Comparison of ENCODE assay signal across 1 cellular context in the genomic region with DNA sequence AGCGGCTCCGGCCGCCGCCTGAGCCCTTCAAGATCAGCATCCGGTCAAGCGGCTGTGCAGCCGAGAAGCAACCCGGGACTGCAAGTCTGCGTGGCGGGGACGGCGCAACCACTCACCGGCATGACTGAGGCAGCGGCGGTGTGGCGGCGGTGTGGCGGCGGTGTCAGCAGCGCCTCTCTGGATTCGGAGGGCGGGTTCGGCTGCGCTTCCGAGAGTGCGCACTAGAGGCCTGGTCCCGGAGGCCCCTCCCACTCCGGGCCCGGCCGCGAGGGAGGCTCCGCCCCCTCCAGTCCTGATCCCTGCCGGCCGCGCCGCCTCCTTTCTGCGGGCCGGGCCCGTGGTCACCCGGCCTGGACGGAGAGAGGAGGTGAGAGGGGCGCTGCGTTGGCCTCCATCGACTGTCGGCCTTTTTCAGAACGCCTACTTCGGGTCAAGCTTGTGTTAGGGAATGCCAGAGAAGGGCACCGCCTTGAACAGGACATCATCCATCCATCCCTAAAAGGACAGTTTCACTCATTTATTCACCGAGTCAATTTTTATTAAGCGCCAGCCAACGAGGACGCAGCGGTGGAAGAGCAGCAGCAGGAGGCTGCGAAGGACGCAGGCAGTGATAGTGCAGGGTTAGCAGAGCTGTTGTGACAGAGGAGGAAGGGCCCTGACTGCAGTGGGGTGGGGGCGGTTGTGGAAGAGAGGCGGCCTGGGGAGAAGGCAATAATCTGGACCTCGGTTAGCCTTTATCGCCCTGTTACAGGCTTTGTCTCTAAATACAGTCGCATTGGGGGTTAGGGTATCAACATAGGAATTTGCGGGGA.
TF ChIP-seq lines count a peak whose summit lies in the region.

A gene with protein sequence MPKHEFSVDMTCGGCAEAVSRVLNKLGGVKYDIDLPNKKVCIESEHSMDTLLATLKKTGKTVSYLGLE (minus strand): TSS at position 202 of the 812 bp plus-strand sequence. CDS start 80 bp downstream, at position 122.

TF ChIP-seq in HEK293, 187 proteins besides CTCF, POLR2A, EP300 and RAD21 (continued from another document and continues in another):
- TF ChIP-seq, protein P1, sequence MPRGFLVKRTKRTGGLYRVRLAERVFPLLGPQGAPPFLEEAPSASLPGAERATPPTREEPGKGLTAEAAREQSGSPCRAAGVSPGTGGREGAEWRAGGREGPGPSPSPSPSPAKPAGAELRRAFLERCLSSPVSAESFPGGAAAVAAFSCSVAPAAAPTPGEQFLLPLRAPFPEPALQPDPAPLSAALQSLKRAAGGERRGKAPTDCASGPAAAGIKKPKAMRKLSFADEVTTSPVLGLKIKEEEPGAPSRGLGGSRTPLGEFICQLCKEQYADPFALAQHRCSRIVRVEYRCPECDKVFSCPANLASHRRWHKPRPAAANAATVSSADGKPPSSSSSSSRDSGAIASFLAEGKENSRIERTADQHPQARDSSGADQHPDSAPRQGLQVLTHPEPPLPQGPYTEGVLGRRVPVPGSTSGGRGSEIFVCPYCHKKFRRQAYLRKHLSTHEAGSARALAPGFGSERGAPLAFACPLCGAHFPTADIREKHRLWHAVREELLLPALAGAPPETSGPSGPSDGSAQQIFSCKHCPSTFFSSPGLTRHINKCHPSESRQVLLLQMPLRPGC (tag by site-specific recombination; IDR thresholded peaks at IDR 0.05), result no peak
- TF ChIP-seq, protein P2, sequence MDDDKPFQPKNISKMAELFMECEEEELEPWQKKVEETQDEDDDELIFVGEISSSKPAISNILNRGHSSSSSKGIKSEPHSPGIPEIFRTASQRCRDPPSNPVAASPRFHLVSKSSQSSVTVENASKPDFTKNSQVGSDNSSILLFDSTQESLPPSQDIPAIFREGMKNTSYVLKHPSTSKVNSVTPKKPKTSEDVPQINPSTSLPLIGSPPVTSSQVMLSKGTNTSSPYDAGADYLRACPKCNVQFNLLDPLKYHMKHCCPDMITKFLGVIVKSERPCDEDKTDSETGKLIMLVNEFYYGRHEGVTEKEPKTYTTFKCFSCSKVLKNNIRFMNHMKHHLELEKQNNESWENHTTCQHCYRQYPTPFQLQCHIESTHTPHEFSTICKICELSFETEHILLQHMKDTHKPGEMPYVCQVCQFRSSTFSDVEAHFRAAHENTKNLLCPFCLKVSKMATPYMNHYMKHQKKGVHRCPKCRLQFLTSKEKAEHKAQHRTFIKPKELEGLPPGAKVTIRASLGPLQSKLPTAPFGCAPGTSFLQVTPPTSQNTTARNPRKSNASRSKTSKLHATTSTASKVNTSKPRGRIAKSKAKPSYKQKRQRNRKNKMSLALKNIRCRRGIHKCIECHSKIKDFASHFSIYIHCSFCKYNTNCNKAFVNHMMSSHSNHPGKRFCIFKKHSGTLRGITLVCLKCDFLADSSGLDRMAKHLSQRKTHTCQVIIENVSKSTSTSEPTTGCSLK (tag by site-specific recombination; IDR thresholded peaks at IDR 0.05), result no peak
- TF ChIP-seq ZNF169 (tag by site-specific recombination; IDR thresholded peaks at IDR 0.05) (no peak), ZBTB8A (tag by site-specific recombination; IDR thresholded peaks at IDR 0.05) (peak; percentile 29; the same call in 1 of the 2 replicates), REPIN1 (tag by site-specific recombination; IDR thresholded peaks at IDR 0.05; ENCODE audit: low read depth) (no peak), ZNF660 (tag by site-specific recombination; IDR thresholded peaks at IDR 0.05) (0 out of 2 replicates have a peak, but pooled peaks have one; percentile 55), ZFP69B (tag by site-specific recombination; IDR thresholded peaks at IDR 0.05) (no peak), ZNF223 (tag by site-specific recombination; IDR thresholded peaks at IDR 0.05) (no peak), ZNF324 (tag by site-specific recombination; IDR thresholded peaks at IDR 0.05) (no peak), OVOL3 (tag by site-specific recombination; IDR thresholded peaks at IDR 0.05) (no peak), ZNF843 (tag by site-specific recombination; IDR thresholded peaks at IDR 0.05) (no peak), KLF9 (tag by site-specific recombination; IDR thresholded peaks at IDR 0.05; ENCODE audit: low read depth) (peak; percentile 72), ZNF146 (tag by site-specific recombination; IDR thresholded peaks at IDR 0.05) (no peak), IKZF3 (tag by site-specific recombination; IDR thresholded peaks at IDR 0.05) (no peak), HOXC10 (CRISPR knock-in tag; IDR thresholded peaks at IDR 0.05) (no peak), MEIS1 (CRISPR knock-in tag; IDR thresholded peaks at IDR 0.05; ENCODE audit: borderline replicate concordance) (no peak), BCL11B (tag by site-specific recombination; IDR thresholded peaks at IDR 0.05; ENCODE audit: low read depth) (no peak), GLIS1 (tag by site-specific recombination; IDR thresholded peaks at IDR 0.05) (peak; percentile 14; the same call in 1 of the 2 replicates), ZNF202 (tag by site-specific recombination; IDR thresholded peaks at IDR 0.05; ENCODE audit: borderline replicate concordance) (no peak), FEZF1 (tag by site-specific recombination; IDR thresholded peaks at IDR 0.05) (peak; percentile 55; the same call in 1 of the 2 replicates), ZNF791 (tag by site-specific recombination; IDR thresholded peaks at IDR 0.05) (no peak), ZNF155 (tag by site-specific recombination; IDR thresholded peaks at IDR 0.05) (no peak), ZNF423 (tag by site-specific recombination; IDR thresholded peaks at IDR 0.05) (no peak), ZNF433 (tag by site-specific recombination; IDR thresholded peaks at IDR 0.05; ENCODE audit: low read depth) (no peak), GLI4 (tag by site-specific recombination; IDR thresholded peaks at IDR 0.05) (no peak), ZNF140 (tag by site-specific recombination; IDR thresholded peaks at IDR 0.05) (no peak), ZNF239 (tag by site-specific recombination; IDR thresholded peaks at IDR 0.05) (no peak), ZNF776 (tag by site-specific recombination; IDR thresholded peaks at IDR 0.05; ENCODE audit: borderline replicate concordance) (no peak), ZNF837 (tag by site-specific recombination; IDR thresholded peaks at IDR 0.05) (no peak), ZNF211 (tag by site-specific recombination; IDR thresholded peaks at IDR 0.05; ENCODE audit: low read depth) (no peak), ZNF548 (tag by site-specific recombination; IDR thresholded peaks at IDR 0.05) (no peak)
- TF ChIP-seq, protein P3, sequence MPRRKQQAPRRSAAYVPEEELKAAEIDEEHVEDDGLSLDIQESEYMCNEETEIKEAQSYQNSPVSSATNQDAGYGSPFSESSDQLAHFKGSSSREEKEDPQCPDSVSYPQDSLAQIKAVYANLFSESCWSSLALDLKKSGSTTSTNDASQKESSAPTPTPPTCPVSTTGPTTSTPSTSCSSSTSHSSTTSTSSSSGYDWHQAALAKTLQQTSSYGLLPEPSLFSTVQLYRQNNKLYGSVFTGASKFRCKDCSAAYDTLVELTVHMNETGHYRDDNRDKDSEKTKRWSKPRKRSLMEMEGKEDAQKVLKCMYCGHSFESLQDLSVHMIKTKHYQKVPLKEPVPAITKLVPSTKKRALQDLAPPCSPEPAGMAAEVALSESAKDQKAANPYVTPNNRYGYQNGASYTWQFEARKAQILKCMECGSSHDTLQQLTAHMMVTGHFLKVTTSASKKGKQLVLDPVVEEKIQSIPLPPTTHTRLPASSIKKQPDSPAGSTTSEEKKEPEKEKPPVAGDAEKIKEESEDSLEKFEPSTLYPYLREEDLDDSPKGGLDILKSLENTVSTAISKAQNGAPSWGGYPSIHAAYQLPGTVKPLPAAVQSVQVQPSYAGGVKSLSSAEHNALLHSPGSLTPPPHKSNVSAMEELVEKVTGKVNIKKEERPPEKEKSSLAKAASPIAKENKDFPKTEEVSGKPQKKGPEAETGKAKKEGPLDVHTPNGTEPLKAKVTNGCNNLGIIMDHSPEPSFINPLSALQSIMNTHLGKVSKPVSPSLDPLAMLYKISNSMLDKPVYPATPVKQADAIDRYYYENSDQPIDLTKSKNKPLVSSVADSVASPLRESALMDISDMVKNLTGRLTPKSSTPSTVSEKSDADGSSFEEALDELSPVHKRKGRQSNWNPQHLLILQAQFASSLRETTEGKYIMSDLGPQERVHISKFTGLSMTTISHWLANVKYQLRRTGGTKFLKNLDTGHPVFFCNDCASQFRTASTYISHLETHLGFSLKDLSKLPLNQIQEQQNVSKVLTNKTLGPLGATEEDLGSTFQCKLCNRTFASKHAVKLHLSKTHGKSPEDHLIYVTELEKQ (tag by site-specific recombination; IDR thresholded peaks at IDR 0.05; ENCODE audit: borderline replicate concordance), result no peak
- TF ChIP-seq, protein P4, sequence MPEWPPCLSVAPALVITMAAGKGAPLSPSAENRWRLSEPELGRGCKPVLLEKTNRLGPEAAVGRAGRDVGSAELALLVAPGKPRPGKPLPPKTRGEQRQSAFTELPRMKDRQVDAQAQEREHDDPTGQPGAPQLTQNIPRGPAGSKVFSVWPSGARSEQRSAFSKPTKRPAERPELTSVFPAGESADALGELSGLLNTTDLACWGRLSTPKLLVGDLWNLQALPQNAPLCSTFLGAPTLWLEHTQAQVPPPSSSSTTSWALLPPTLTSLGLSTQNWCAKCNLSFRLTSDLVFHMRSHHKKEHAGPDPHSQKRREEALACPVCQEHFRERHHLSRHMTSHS (tag by site-specific recombination; IDR thresholded peaks at IDR 0.05), result no peak
- TF ChIP-seq, protein P5, sequence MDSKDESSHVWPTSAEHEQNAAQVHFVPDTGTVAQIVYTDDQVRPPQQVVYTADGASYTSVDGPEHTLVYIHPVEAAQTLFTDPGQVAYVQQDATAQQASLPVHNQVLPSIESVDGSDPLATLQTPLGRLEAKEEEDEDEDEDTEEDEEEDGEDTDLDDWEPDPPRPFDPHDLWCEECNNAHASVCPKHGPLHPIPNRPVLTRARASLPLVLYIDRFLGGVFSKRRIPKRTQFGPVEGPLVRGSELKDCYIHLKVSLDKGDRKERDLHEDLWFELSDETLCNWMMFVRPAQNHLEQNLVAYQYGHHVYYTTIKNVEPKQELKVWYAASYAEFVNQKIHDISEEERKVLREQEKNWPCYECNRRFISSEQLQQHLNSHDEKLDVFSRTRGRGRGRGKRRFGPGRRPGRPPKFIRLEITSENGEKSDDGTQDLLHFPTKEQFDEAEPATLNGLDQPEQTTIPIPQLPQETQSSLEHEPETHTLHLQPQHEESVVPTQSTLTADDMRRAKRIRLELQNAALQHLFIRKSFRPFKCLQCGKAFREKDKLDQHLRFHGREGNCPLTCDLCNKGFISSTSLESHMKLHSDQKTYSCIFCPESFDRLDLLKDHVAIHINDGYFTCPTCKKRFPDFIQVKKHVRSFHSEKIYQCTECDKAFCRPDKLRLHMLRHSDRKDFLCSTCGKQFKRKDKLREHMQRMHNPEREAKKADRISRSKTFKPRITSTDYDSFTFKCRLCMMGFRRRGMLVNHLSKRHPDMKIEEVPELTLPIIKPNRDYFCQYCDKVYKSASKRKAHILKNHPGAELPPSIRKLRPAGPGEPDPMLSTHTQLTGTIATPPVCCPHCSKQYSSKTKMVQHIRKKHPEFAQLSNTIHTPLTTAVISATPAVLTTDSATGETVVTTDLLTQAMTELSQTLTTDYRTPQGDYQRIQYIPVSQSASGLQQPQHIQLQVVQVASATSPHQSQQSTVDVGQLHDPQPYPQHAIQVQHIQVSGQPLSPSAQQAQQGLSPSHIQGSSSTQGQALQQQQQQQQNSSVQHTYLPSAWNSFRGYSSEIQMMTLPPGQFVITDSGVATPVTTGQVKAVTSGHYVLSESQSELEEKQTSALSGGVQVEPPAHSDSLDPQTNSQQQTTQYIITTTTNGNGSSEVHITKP (tag by site-specific recombination; IDR thresholded peaks at IDR 0.05), result 0 out of 2 replicates have a peak, but pooled peaks have one; percentile 3
- TF ChIP-seq, protein P6, sequence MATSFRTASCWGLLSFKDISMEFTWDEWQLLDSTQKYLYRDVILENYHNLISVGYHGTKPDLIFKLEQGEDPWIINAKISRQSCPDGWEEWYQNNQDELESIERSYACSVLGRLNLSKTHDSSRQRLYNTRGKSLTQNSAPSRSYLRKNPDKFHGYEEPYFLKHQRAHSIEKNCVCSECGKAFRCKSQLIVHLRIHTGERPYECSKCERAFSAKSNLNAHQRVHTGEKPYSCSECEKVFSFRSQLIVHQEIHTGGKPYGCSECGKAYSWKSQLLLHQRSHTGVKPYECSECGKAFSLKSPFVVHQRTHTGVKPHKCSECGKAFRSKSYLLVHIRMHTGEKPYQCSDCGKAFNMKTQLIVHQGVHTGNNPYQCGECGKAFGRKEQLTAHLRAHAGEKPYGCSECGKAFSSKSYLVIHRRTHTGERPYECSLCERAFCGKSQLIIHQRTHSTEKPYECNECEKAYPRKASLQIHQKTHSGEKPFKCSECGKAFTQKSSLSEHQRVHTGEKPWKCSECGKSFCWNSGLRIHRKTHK (tag by site-specific recombination; IDR thresholded peaks at IDR 0.05), result no peak
- TF ChIP-seq, protein P7, sequence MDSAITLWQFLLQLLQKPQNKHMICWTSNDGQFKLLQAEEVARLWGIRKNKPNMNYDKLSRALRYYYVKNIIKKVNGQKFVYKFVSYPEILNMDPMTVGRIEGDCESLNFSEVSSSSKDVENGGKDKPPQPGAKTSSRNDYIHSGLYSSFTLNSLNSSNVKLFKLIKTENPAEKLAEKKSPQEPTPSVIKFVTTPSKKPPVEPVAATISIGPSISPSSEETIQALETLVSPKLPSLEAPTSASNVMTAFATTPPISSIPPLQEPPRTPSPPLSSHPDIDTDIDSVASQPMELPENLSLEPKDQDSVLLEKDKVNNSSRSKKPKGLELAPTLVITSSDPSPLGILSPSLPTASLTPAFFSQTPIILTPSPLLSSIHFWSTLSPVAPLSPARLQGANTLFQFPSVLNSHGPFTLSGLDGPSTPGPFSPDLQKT (IDR thresholded peaks at IDR 0.05; ENCODE audit: borderline replicate concordance, low read depth, low read length), result no peak
- TF ChIP-seq, protein P8, sequence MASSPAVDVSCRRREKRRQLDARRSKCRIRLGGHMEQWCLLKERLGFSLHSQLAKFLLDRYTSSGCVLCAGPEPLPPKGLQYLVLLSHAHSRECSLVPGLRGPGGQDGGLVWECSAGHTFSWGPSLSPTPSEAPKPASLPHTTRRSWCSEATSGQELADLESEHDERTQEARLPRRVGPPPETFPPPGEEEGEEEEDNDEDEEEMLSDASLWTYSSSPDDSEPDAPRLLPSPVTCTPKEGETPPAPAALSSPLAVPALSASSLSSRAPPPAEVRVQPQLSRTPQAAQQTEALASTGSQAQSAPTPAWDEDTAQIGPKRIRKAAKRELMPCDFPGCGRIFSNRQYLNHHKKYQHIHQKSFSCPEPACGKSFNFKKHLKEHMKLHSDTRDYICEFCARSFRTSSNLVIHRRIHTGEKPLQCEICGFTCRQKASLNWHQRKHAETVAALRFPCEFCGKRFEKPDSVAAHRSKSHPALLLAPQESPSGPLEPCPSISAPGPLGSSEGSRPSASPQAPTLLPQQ (tag by site-specific recombination; IDR thresholded peaks at IDR 0.05), result peak; percentile 45; the same call in 1 of the 2 replicates
- TF ChIP-seq, protein P9, sequence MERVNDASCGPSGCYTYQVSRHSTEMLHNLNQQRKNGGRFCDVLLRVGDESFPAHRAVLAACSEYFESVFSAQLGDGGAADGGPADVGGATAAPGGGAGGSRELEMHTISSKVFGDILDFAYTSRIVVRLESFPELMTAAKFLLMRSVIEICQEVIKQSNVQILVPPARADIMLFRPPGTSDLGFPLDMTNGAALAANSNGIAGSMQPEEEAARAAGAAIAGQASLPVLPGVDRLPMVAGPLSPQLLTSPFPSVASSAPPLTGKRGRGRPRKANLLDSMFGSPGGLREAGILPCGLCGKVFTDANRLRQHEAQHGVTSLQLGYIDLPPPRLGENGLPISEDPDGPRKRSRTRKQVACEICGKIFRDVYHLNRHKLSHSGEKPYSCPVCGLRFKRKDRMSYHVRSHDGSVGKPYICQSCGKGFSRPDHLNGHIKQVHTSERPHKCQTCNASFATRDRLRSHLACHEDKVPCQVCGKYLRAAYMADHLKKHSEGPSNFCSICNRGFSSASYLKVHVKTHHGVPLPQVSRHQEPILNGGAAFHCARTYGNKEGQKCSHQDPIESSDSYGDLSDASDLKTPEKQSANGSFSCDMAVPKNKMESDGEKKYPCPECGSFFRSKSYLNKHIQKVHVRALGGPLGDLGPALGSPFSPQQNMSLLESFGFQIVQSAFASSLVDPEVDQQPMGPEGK (tag by site-specific recombination; IDR thresholded peaks at IDR 0.05), result peak; percentile 50
